In the genomic region with DNA sequence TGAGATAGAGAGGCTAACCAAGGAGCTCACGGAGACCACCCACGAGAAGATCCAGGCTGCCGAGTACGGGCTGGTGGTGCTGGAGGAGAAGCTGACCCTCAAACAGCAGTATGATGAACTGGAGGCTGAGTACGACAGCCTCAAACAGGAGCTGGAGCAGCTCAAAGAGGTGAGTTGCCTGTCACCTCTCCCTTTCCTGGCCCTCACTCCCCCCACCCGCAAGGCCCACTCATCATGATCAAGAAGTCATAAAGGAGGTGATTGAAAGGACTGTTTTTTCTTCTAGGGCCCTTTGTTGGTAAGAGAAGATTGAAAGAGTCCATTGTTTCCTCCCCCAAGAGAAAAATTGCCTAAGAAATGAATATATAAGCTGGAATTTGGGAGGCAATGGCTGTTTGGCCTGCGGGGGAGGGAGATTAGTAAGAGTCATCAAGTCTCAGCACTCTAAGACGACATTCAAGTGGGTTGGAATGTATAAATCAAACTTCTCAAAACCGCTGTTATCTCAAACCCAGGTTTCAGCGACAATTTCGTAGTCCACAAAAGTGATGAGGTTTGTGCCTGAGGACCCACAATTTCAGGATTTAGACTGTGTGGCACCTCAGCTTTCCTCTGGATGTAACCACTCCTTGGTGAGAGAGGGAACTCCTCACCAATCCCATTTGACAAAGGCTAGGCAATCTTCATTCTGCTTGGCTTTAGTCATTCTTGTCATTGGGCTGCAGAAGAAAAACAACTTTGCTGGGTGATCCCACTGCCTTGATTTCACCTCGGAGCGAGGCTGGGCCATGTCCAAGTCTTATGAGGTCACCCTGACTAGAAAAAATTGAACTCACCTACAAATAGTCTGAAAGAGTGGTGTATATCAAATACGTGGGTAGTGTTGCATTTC, we compare ENCODE assay signal across 8 cellular contexts. TPM values are rescaled to one million over a fixed set of nuclear protein-coding genes. Genes with fewer than 3 reads are reported as not detected.
DNase-seq lines count a peak whose midpoint lies in the region; ATAC-seq and TF ChIP-seq lines count a peak whose summit lies in the region.

No MANE protein-coding gene starts in this region.

- peak overlapping the region; percentile 98 for H3K27ac Mint-ChIP-seq in progenitor cell of endocrine pancreas

- H3K27me3 Mint-ChIP-seq in progenitor cell of endocrine pancreas: no peaks in the 10 kb centered on the region

- peak overlapping the region; percentile 98 for H3K4me3 Mint-ChIP-seq in progenitor cell of endocrine pancreas (ENCODE audit: low read depth)

- DNase-seq in EH (ENCODE audit: low read depth): peak; percentile 80
- DNase-seq in OCI-M1 (lab: John Stamatoyannopoulos, UW): peak; percentile 32
- DNase-seq in activated naive CD4-positive, alpha-beta T cell treated with anti-CD3 and anti-CD28 coated beads, Interleukin-2, amount 50 U/mL, for 16 hours: peak; percentile 59
- DNase-seq in glomerular visceral epithelial cell (ENCODE audit: extremely low spot score): peak; percentile 65
- peak; percentile 16 for DNase-seq in progenitor cell of endocrine pancreas (ENCODE audit: low spot score, unreplicated experiment)
- no peak for DNase-seq in posterior vena cava (ENCODE audit: low spot score)
- DNase-seq in Kasumi-1 (lab: John Stamatoyannopoulos, UW): no peak

- intact Hi-C loops in posterior vena cava (cut with DNase I): no loop called here

- TF ChIP-seq CTCF in progenitor cell of endocrine pancreas (IDR thresholded peaks at IDR 0.05; ENCODE audit: unreplicated experiment): no peak

- ATAC-seq in HG02588 (IDR thresholded peaks at IDR 0.05; ENCODE audit: unreplicated experiment): peak; percentile 12

- peaks cover 33% of the 10 kb centered on the region for H3K4me1 Mint-ChIP-seq in progenitor cell of endocrine pancreas (ENCODE audit: low read depth)

- H3K36me3 Mint-ChIP-seq in progenitor cell of endocrine pancreas (ENCODE audit: insufficient read depth): peaks cover 5% of the 10 kb centered on the region

- H3K9me3 Mint-ChIP-seq in progenitor cell of endocrine pancreas (ENCODE audit: low read depth): no peaks in the 10 kb centered on the region

RNA-seq across cellular contexts. Expression of a gene that starts 1.0 kb away (rescaled TPM):
- total RNA-seq in progenitor cell of endocrine pancreas: 88.4 and 92.8 TPM in 2 replicates
- total RNA-seq in posterior vena cava: 10 to 100 TPM; 24.1 to 34.6 TPM

Comparison
In these comparisons a context has a peak if more than half of its experiments do, and no peak if none do; other contexts are left out.
1. DNase-seq: peak in EH (single experiment), OCI-M1 (single experiment), activated naive CD4-positive, alpha-beta T cell treated with anti-CD3 and anti-CD28 coated beads, Interleukin-2, amount 50 U/mL, for 16 hours (single experiment), glomerular visceral epithelial cell (single experiment) and progenitor cell of endocrine pancreas (single experiment); none in posterior vena cava (single experiment) and Kasumi-1 (0 of 2).